18 cellular contexts compared by ENCODE assay signal in the genomic region with DNA sequence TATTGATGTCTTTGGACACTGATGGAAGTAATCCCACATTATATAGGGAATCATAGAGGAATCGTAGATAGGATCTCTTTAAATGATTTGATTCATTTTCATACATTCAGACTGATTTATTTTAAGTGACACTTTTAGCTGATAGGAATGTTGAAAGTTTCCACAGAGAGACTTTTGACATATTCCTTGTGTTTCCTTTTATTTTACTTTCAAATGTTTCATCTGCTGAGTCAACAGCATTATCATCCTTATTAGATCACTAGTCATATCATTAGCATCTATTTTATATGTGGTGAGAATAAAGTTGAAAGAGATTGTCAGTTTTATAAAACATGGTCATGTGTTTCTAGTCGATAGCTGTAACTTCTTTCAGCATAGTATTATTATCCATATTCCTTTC. TPM values are rescaled to one million over a fixed set of nuclear protein-coding genes. Genes with fewer than 3 reads are reported as not detected.
DNase-seq lines count a peak whose midpoint lies in the region; ATAC-seq, FAIRE-seq and TF ChIP-seq lines count a peak whose summit lies in the region.
"Had no signal": no experiment of that assay in that cellular context is flagged by ENCODE, and none has a peak within 500 bp of the region (broad histone marks: within the 10 kb centered on the region; RNA-seq: fewer than 3 reads in every experiment).

No MANE protein-coding gene starts in this region.

- H4K20me1 ChIP-seq in PC-3 (ENCODE audit: low read length) (no peaks in the 10 kb centered on the region), smooth muscle cell (ENCODE audit: low read depth) (peaks cover 3% of the 10 kb centered on the region)

- H3K9ac ChIP-seq in PC-3 (ENCODE audit: low read length) (no peak overlapping the region; the same call in 1 of the 2 replicates), smooth muscle cell (ENCODE audit: low read depth) (peak overlapping the region; percentile 58)

- in situ Hi-C loops in brain microvascular endothelial cell (cut with HindIII; ENCODE audit: low pct_ligation_motif_present, low sequenced_read_pairs): no loop called here

- H3K4me3 ChIP-seq in PC-3 (ENCODE audit: low read length) (peak overlapping the region; percentile 18; the same call in 1 of the 2 replicates), brain microvascular endothelial cell (ENCODE audit: low read depth, low read length) (no peak overlapping the region), fibroblast of the aortic adventitia (ENCODE audit: low read depth, low read length) (no peak overlapping the region), smooth muscle cell (no peak overlapping the region), pancreas (no peak overlapping the region)
- H3K4me3 ChIP-seq: SJCRH30 had no signal

- POLR2A ChIA-PET in PC-3 (lab: Charles Lee; ENCODE audit: unreplicated experiment): no interaction called here

- no peak for FAIRE-seq in pancreas (lab: Jason Lieb, UNC)
- FAIRE-seq: endometrium had no signal

- H3F3A ChIP-seq in PC-3 (ENCODE audit: low read length, unreplicated experiment) (no peaks in the 10 kb centered on the region), smooth muscle cell (ENCODE audit: low read depth) (peaks cover 19% of the 10 kb centered on the region)

- WGBS in smooth muscle cell (ENCODE audit: low lambda C conversion rate): 70% methylated on average over 2 of the region's 2 CpGs
- WGBS in pancreas, 2 donors: 92% methylated on average over 2 of the region's 2 CpGs

- H3K9me3 ChIP-seq in PC-3 (ENCODE audit: low read length) (no peaks in the 10 kb centered on the region), smooth muscle cell (replicated peaks; ENCODE audit: low read depth) (no peaks in the 10 kb centered on the region), pancreas (no peaks in the 10 kb centered on the region)
- H3K9me3 ChIP-seq: adrenal gland, SJCRH30 had no signal

- ATAC-seq in PC-3 (no peak), pancreas (no peak)

- H2AFZ ChIP-seq in PC-3 (ENCODE audit: low read length) (no peak overlapping the region), smooth muscle cell (ENCODE audit: low read depth) (no peak overlapping the region)

- H3K27ac ChIP-seq in PC-3 (ENCODE audit: low read length): peak overlapping the region; percentile 63
- peak overlapping the region; percentile 91 for H3K27ac ChIP-seq in brain microvascular endothelial cell
- H3K27ac ChIP-seq in smooth muscle cell (ENCODE audit: low read depth): peak overlapping the region; percentile 96
- H3K27ac ChIP-seq in pancreas: no peak overlapping the region
- H3K27ac ChIP-seq: SJCRH30 had no signal

- H3K4me2 ChIP-seq in PC-3 (ENCODE audit: low read length): peak overlapping the region; percentile 54
- peak overlapping the region; percentile 77 for H3K4me2 ChIP-seq in smooth muscle cell

- no peaks in the 10 kb centered on the region for H3K27me3 ChIP-seq in PC-3 (ENCODE audit: low read length)
- H3K27me3 ChIP-seq in brain microvascular endothelial cell (replicated peaks): no peaks in the 10 kb centered on the region
- H3K27me3 ChIP-seq in smooth muscle cell (ENCODE audit: low read depth): no peaks in the 10 kb centered on the region
- no peaks in the 10 kb centered on the region for H3K27me3 ChIP-seq in pancreas
- H3K27me3 ChIP-seq: adrenal gland, SJCRH30 had no signal

- H3K9me2 ChIP-seq in PC-3 (replicated peaks; ENCODE audit: low read length): no peaks in the 10 kb centered on the region

- H3K36me3 ChIP-seq in PC-3 (ENCODE audit: low read depth, low read length) (no peaks in the 10 kb centered on the region), brain microvascular endothelial cell (replicated peaks) (no peaks in the 10 kb centered on the region), smooth muscle cell (ENCODE audit: low read depth) (no peaks in the 10 kb centered on the region), pancreas (no peaks in the 10 kb centered on the region)
- H3K36me3 ChIP-seq: adrenal gland, SJCRH30 had no signal

- BruUV-seq in PC-3 (replicated peaks; lab: Mats Ljungman, UMichigan): no TSS peak

- H3K4me1 ChIP-seq in PC-3 (ENCODE audit: insufficient read depth, low read length): peaks cover 61% of the 10 kb centered on the region
- peaks cover 52% of the 10 kb centered on the region for H3K4me1 ChIP-seq in smooth muscle cell (ENCODE audit: low read depth)
- H3K4me1 ChIP-seq in pancreas: peaks cover 10 to 16% (median 13%) of the 10 kb centered on the region in 3 donors

- intact Hi-C loops in PC-3 (cut with micrococcal nuclease): loop anchor here (2.0 to 5.0 kb wide), 2 partner anchors 44 to 53 kb away; no protein-coding TSS in a partner anchor
- intact Hi-C loops in pancreas (cut with DNase I): no loop called here

- CTCF ChIA-PET in PC-3 (lab: Charles Lee): interaction anchor here (0.6 kb wide), 1 partner anchor 38 kb away, joined by 3 read pairs; no protein-coding TSS in a partner anchor

- peak; percentile 35 for DNase-seq in PC-3
- DNase-seq in brain microvascular endothelial cell: no peak
- DNase-seq in fibroblast of the aortic adventitia (ENCODE audit: low read depth): peak; percentile 62
- no peak for DNase-seq in smooth muscle cell (lab: John Stamatoyannopoulos, UW; ENCODE audit: unreplicated experiment)
- no peak for DNase-seq in foreskin melanocyte
- DNase-seq in SW 1271 (lab: John Stamatoyannopoulos, UW): no peak
- DNase-seq in pancreas: no peak
- DNase-seq: activated CD4-positive, alpha-beta T cell treated with anti-CD3 and anti-CD28 coated beads for 36 hours; activated effector memory CD4-positive, alpha-beta T cell treated with Interleukin-2 at 50 U/mL for 16 hours; adrenal gland; islet precursor cell; KG1; midbrain; NCI-H1105; NCI-H2107; NCI-H524; SJCRH30 had no signal

- peaks cover 93% of the 10 kb centered on the region for H3K79me2 ChIP-seq in PC-3 (ENCODE audit: low read length)
- peaks cover 94% of the 10 kb centered on the region for H3K79me2 ChIP-seq in smooth muscle cell (ENCODE audit: low read depth)

- TF ChIP-seq CTCF in PC-3 (conservative IDR thresholded peaks at IDR 0.05; ENCODE audit: low read depth, low read length): no peak
- no peak for TF ChIP-seq CTCF in brain microvascular endothelial cell (IDR thresholded peaks at IDR 0.05; ENCODE audit: low read depth, low read length, missing control alignments)
- no peak for TF ChIP-seq CTCF in fibroblast of the aortic adventitia (IDR thresholded peaks at IDR 0.05; ENCODE audit: insufficient read depth, low read length)
- TF ChIP-seq CTCF in smooth muscle cell (IDR thresholded peaks at IDR 0.05; ENCODE audit: borderline replicate concordance, insufficient read depth, poor library complexity, severe bottlenecking): no peak
- TF ChIP-seq CTCF in pancreas (IDR thresholded peaks at IDR 0.05): no peak

RNA-seq across cellular contexts. Expression of gene DCBLD1, which starts 13.4 kb away (rescaled TPM):
- total RNA-seq in PC-3 (2014; rRNA removed) (31.1 and 35.9 TPM in 2 replicates), fibroblast of the aortic adventitia (ENCODE audit: low replicate concordance) (6.7 and 27.4 TPM in 2 replicates), smooth muscle cell (82.1 and 86.1 TPM in 2 replicates), pancreas (10 to 100 TPM in 1 of 6 donors, 1 to 10 TPM in 5; 4.8 to 12.2 (median 6.4) TPM)
- polyA plus RNA-seq in smooth muscle cell (44.6 and 77.5 TPM in 2 replicates), pancreas (10 to 100 TPM in 1 of 2 donors, 1 to 10 TPM in 1; 4.8 to 12.8 TPM)

Comparison
In these comparisons a context has a peak if more than half of its experiments do, and no peak if none do; other contexts are left out.
1. DNase-seq: peak in PC-3 (single experiment) and fibroblast of the aortic adventitia (single experiment); none in brain microvascular endothelial cell (single experiment), smooth muscle cell (single experiment), foreskin melanocyte (single experiment), SW 1271 (0 of 2) and pancreas (0 of 6).
2. H3K27ac ChIP-seq: peak in PC-3 (single experiment), brain microvascular endothelial cell (single experiment) and smooth muscle cell (single experiment); none in pancreas (0 of 4).